ENCODE assay signal across 15 cellular contexts in the genomic region with DNA sequence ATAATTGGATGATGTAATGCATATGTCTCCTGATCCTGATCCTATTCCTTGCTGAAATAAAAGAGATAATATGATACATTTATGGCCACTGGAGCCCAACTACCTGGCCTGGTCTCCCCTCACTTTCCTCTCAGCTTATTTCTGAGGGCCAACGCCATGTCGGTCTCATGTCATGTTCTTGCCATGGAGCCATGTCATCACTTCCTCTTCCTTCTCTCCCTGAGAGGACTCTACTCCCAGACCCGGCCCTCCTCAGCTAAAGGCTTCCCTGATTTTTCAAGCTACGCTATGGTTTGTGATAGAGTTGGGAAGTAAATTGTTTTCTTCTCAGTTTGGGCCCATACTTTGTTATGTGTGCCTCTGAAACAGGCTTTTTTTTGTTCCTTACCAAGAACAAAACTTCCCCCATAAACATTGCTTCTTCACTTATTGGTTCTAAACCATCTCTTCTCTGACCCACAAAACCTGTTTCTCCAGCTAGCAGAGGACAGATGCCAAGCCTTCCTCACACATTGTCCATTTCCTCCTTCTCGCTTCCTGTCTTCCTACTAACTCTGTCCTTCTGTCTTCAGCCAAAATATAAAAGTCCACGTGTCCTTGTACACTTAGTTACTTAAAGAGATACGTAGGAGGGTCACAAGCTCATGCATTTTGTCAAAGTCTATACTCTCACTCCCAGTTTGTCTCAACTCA.
DNase-seq lines count a peak whose midpoint lies in the region; ATAC-seq, FAIRE-seq and TF ChIP-seq lines count a peak whose summit lies in the region.
"Had no signal": no experiment of that assay in that cellular context is flagged by ENCODE, and none has a peak within 500 bp of the region (broad histone marks: within the 10 kb centered on the region; RNA-seq: fewer than 3 reads in every experiment).

No MANE protein-coding gene starts in this region.

- H3K27ac Mint-ChIP-seq in Caco-2 (ENCODE audit: unreplicated experiment): no peak overlapping the region

- ATAC-seq in GM19467 (IDR thresholded peaks at IDR 0.05; ENCODE audit: unreplicated experiment): no peak
- ATAC-seq: SK-N-SH treated with all-trans-retinoic acid at 6 μM for 48 hours had no signal

- H3K27me3 Mint-ChIP-seq in Caco-2 (ENCODE audit: insufficient read depth, unreplicated experiment): peaks cover 3% of the 10 kb centered on the region

- no peak for TF ChIP-seq CTCF in VCaP (conservative IDR thresholded peaks at IDR 0.05)
- no peak for TF ChIP-seq CTCF in keratinocyte (optimal IDR thresholded peaks at IDR 0.05 in 1 of 3, IDR thresholded peaks at IDR 0.05 in 1 of 3, conservative IDR thresholded peaks at IDR 0.05 in 1 of 3; ENCODE audit: extremely low read depth in 1 of 3, insufficient read depth in 2 of 3, low read length in 3 of 3)
- TF ChIP-seq CTCF in Caco-2 (IDR thresholded peaks at IDR 0.05; ENCODE audit: insufficient read depth in 1 of 2, low read depth in 1 of 2, low read length in 1 of 2, severe bottlenecking in 1 of 2, unreplicated experiment in 1 of 2): no peak

- intact Hi-C loops in posterior vena cava (cut with DNase I) (no loop called here), Caco-2 (cut with micrococcal nuclease; ENCODE audit: unreplicated experiment) (no loop called here)

- H4K20me1 ChIP-seq in keratinocyte (ENCODE audit: control insufficient read depth, extremely low read depth, insufficient read depth, low read length): no peaks in the 10 kb centered on the region
- H4K20me1 ChIP-seq: BLaER1 had no signal

- H3K4me1 ChIP-seq in keratinocyte (ENCODE audit: control insufficient read depth, extremely low read depth, insufficient read depth, low read length) (peaks cover 2% of the 10 kb centered on the region), Caco-2 (no peaks in the 10 kb centered on the region)
- H3K4me1 ChIP-seq: BLaER1 had no signal

- peak overlapping the region; percentile 91 for H2AFZ ChIP-seq in keratinocyte (ENCODE audit: control insufficient read depth, low read length)

- H3K4me3 Mint-ChIP-seq in Caco-2 (ENCODE audit: unreplicated experiment): no peak overlapping the region

- POLR2A ChIA-PET in Caco-2 (lab: Charles Lee): no interaction called here

- H3K9me1 ChIP-seq in keratinocyte (ENCODE audit: control insufficient read depth, extremely low read depth, insufficient read depth, low read length): no peaks in the 10 kb centered on the region

- peak; percentile 89 for DNase-seq in HT-29 (ENCODE audit: low spot score)
- no peak for DNase-seq in keratinocyte (ENCODE audit: low read depth, low spot score)
- peak; percentile 2 for DNase-seq in pons (ENCODE audit: low spot score)
- DNase-seq in posterior vena cava (ENCODE audit: low spot score): no peak
- no peak for DNase-seq in Caco-2
- DNase-seq: NCI-H1092 treated with DMSO at 0.1 percent for 48 hours, NCI-H1694 treated with DMSO at 0.1 percent for 48 hours, NCI-H446, NCI-H774, SHP77 had no signal

- H3K36me3 ChIP-seq in keratinocyte (ENCODE audit: control insufficient read depth in 2 of 2, extremely low read depth in 1 of 2, insufficient read depth in 2 of 2, low read length in 2 of 2) (no peaks in the 10 kb centered on the region), Caco-2 (ENCODE audit: control insufficient read depth, insufficient read depth, low read length) (no peaks in the 10 kb centered on the region)
- H3K36me3 ChIP-seq: BLaER1 had no signal

- no peak overlapping the region for H3K4me3 ChIP-seq in keratinocyte (ENCODE audit: control insufficient read depth in 2 of 3, extremely low read depth in 1 of 3, insufficient read depth in 2 of 3, low read depth in 1 of 3, low read length in 3 of 3)
- no peak overlapping the region for H3K4me3 ChIP-seq in Caco-2 (ENCODE audit: low read depth, low read length)
- H3K4me3 ChIP-seq: BLaER1 had no signal

- H3K9me3 ChIP-seq in keratinocyte (ENCODE audit: control insufficient read depth, low read depth, low read length) (no peaks in the 10 kb centered on the region), Caco-2 (no peaks in the 10 kb centered on the region)
- H3K9me3 ChIP-seq: BLaER1 had no signal

- no TSS peak for BruUV-seq in Caco-2 (replicated peaks; lab: Mats Ljungman, UMichigan)

- CTCF ChIA-PET in Caco-2 (lab: Charles Lee): no interaction called here

- FAIRE-seq in keratinocyte (lab: Jason Lieb, UNC): peak; percentile 65
- FAIRE-seq: RCC 7860 had no signal

- H3K27ac ChIP-seq in VCaP (peak overlapping the region; percentile 80), keratinocyte (ENCODE audit: control insufficient read depth, insufficient read depth, low read length) (no peak overlapping the region)
- H3K27ac ChIP-seq: BLaER1 had no signal

- no peaks in the 10 kb centered on the region for H3K36me3 Mint-ChIP-seq in Caco-2 (ENCODE audit: insufficient read depth, unreplicated experiment)

- H3K4me2 ChIP-seq in keratinocyte (ENCODE audit: control insufficient read depth, extremely low read depth, insufficient read depth, low read depth, low read length): no peak overlapping the region
- H3K4me2 ChIP-seq: BLaER1 had no signal

- H3K9ac ChIP-seq in keratinocyte (ENCODE audit: control insufficient read depth, extremely low read depth, insufficient read depth, low read length): no peak overlapping the region
- H3K9ac ChIP-seq: BLaER1 had no signal

- H3K9me3 Mint-ChIP-seq in Caco-2 (ENCODE audit: unreplicated experiment): no peaks in the 10 kb centered on the region

- H3K27me3 ChIP-seq in keratinocyte (ENCODE audit: control insufficient read depth, extremely low read depth, insufficient read depth, low read length) (no peaks in the 10 kb centered on the region), Caco-2 (replicated peaks; ENCODE audit: control insufficient read depth, insufficient read depth, low read length) (no peaks in the 10 kb centered on the region)
- H3K27me3 ChIP-seq: BLaER1 had no signal

- dilution Hi-C loops in keratinocyte (cut with MboI; ENCODE audit: extremely low pct_ligation_motif_present, low sequenced_read_pairs): no loop called here

- H3K79me2 ChIP-seq in keratinocyte (ENCODE audit: control insufficient read depth, insufficient read depth, low read length): no peaks in the 10 kb centered on the region

- no peaks in the 10 kb centered on the region for H3K4me1 Mint-ChIP-seq in Caco-2 (ENCODE audit: low read depth, unreplicated experiment)

Comparison
In these comparisons a context has a peak if more than half of its experiments do, and no peak if none do; other contexts are left out.
1. DNase-seq: peak in HT-29 (single experiment) and pons (single experiment); none in keratinocyte (single experiment), posterior vena cava (single experiment) and Caco-2 (0 of 2).